ENCODE assay signal across 14 cellular contexts in the genomic region with DNA sequence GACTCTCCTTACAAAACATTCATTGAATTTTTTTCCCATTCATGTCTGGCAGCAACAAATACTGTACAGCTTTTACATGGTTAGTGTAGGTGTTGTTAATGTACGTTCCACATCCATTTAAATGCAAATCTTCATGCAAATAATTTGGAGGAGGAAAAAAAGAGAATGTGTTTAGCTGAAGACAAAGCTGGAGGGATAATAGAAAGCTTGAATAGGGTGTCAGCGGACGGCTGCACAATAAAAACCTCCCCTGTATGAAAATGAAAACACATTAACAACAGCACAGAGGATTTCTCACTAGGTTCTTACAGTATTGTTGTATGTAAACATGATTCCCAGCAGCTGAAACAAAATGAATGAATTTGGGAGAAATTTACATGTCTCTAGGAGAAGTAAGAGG.
DNase-seq lines count a peak whose midpoint lies in the region; ATAC-seq and TF ChIP-seq lines count a peak whose summit lies in the region.
"Had no signal": no experiment of that assay in that cellular context is flagged by ENCODE, and none has a peak within 500 bp of the region (broad histone marks: within the 10 kb centered on the region; RNA-seq: fewer than 3 reads in every experiment).

No MANE protein-coding gene starts in this region.

- H3K27me3 Mint-ChIP-seq in WTC11 (ENCODE audit: low read depth) (no peaks in the 10 kb centered on the region), neural crest cell (ENCODE audit: low read depth) (no peaks in the 10 kb centered on the region), HFFc6 (ENCODE audit: insufficient read depth) (no peaks in the 10 kb centered on the region; the same call in 1 of the 2 replicates)
- H3K27me3 Mint-ChIP-seq: CD4-positive, alpha-beta T cell had no signal

- no peaks in the 10 kb centered on the region for H3K9me3 ChIP-seq in HAP-1
- H3K9me3 ChIP-seq: BE2C, Caco-2 had no signal

- peak overlapping the region; percentile 17; the same call in 1 of the 2 replicates for H3K27ac Mint-ChIP-seq in WTC11
- peak overlapping the region; percentile 5 for H3K27ac Mint-ChIP-seq in neural crest cell (ENCODE audit: unreplicated experiment)
- H3K27ac Mint-ChIP-seq in HFFc6 = no peak overlapping the region
- H3K27ac Mint-ChIP-seq: CD4-positive, alpha-beta T cell had no signal

- H3K4me3 Mint-ChIP-seq in WTC11 (no peak overlapping the region), neural crest cell (no peak overlapping the region), HFFc6 (no peak overlapping the region)
- H3K4me3 Mint-ChIP-seq: CD4-positive, alpha-beta T cell had no signal

- H3K4me3 ChIP-seq in HAP-1 = no peak overlapping the region
- H3K4me3 ChIP-seq: GM23248 had no signal

- in situ Hi-C loops in HAP-1 (cut with MboI; ENCODE audit: low sequenced_read_pairs) = no loop called here

- H3K36me3 Mint-ChIP-seq in WTC11 (no peaks in the 10 kb centered on the region), neural crest cell (ENCODE audit: low read depth) (no peaks in the 10 kb centered on the region), HFFc6 (ENCODE audit: low read depth) (no peaks in the 10 kb centered on the region)

- TF ChIP-seq CTCF in WTC11 (IDR thresholded peaks at IDR 0.05) (no peak), neural crest cell (conservative IDR thresholded peaks at IDR 0.05) (no peak), HFFc6 (IDR thresholded peaks at IDR 0.05) (no peak)

- DNase-seq in HAP-1 (ENCODE audit: low spot score in 2 of 2) = peak; percentile 67 to 100
- DNase-seq in NCI-H345 (lab: John Stamatoyannopoulos, UW) = peak; percentile 8
- no peak for DNase-seq in WTC11 (ENCODE audit: low spot score)
- no peak for DNase-seq in neural crest cell (ENCODE audit: low read depth, low spot score)
- no peak for DNase-seq in HFFc6
- DNase-seq: ACHN; BE2C; C1 segment of cervical spinal cord; Caco-2; CD4-positive, alpha-beta T cell; GM23248; H7 had no signal

- POLR2A ChIA-PET in WTC11 (lab: Charles Lee) = no interaction called here

- peaks cover 23% of the 10 kb centered on the region for H3K4me1 ChIP-seq in HAP-1

- H3K9me3 Mint-ChIP-seq in WTC11 (no peaks in the 10 kb centered on the region), neural crest cell (no peaks in the 10 kb centered on the region), HFFc6 (no peaks in the 10 kb centered on the region)
- H3K9me3 Mint-ChIP-seq: CD4-positive, alpha-beta T cell had no signal

- H3K4me1 Mint-ChIP-seq in WTC11 (peaks cover 11% of the 10 kb centered on the region), neural crest cell (peaks cover 42% of the 10 kb centered on the region), HFFc6 (ENCODE audit: low read depth) (peaks cover 7% of the 10 kb centered on the region; the same call in 1 of the 2 replicates)

- no peaks in the 10 kb centered on the region for H3K36me3 ChIP-seq in HAP-1 (replicated peaks)
- H3K36me3 ChIP-seq: BE2C had no signal

- H3K27me3 ChIP-seq in HAP-1 (ENCODE audit: low read depth) = no peaks in the 10 kb centered on the region
- H3K27me3 ChIP-seq: BE2C had no signal

- no peak for ATAC-seq in WTC11
- ATAC-seq in GM18873 (IDR thresholded peaks at IDR 0.05; ENCODE audit: low FRiP score, unreplicated experiment) = no peak
- ATAC-seq in HG02678 (IDR thresholded peaks at IDR 0.05; ENCODE audit: unreplicated experiment) = no peak

- CTCF ChIA-PET in WTC11 (lab: Charles Lee) = no interaction called here

TF ChIP-seq in WTC11, 78 proteins besides CTCF, POLR2A, EP300 and RAD21:
- TF ChIP-seq USF2 (CRISPR knock-in tag; IDR thresholded peaks at IDR 0.05) (no peak), ZNF423 (CRISPR knock-in tag; IDR thresholded peaks at IDR 0.05) (no peak), ESRRA (CRISPR knock-in tag; IDR thresholded peaks at IDR 0.05; ENCODE audit: borderline replicate concordance) (no peak), GTF2I (CRISPR knock-in tag; conservative IDR thresholded peaks at IDR 0.05) (no peak), HMGA2 (CRISPR knock-in tag; IDR thresholded peaks at IDR 0.05) (no peak), KAT7 (CRISPR knock-in tag; IDR thresholded peaks at IDR 0.05; ENCODE audit: borderline replicate concordance) (no peak), PRDM15 (CRISPR knock-in tag; IDR thresholded peaks at IDR 0.05) (no peak), FOXJ3 (CRISPR knock-in tag; IDR thresholded peaks at IDR 0.05; ENCODE audit: borderline replicate concordance) (no peak), TEAD1 (CRISPR knock-in tag; IDR thresholded peaks at IDR 0.05) (no peak)

Comparison
In these comparisons a context has a peak if more than half of its experiments do, and no peak if none do; other contexts are left out.
1. DNase-seq: peak in HAP-1 (2 of 2) and NCI-H345 (single experiment); none in WTC11 (single experiment), neural crest cell (single experiment) and HFFc6 (single experiment).